Comparison of ENCODE assay signal across 2 cellular contexts in the genomic region with DNA sequence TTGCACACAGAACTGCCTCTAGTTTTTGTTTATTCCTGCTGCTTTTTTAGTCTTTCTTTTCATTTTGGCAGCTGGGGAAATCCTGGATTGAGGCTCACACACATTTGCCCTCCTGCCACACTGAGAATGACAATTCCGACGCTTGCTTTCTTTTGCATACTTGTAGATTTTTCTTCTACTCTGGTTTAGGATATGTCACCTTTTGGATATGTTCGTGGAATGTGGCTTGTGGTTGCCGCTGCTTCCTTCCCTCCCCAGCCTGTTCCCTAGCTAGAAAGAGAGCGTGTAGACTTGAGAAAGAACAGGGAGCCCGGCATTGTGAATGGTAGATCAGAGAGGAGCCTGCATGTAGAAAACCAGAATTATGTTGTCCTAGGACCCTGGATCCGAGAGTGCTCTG.
TF ChIP-seq lines count a peak whose summit lies in the region.

No MANE protein-coding gene starts in this region.

TF ChIP-seq in SK-N-SH, 30 proteins besides CTCF, POLR2A, EP300 and RAD21:
- no peak for TF ChIP-seq GABPA (IDR thresholded peaks at IDR 0.05; ENCODE audit: low read depth)
- no peak for TF ChIP-seq FOXJ3 (CRISPR knock-in tag; IDR thresholded peaks at IDR 0.05)
- no peak for TF ChIP-seq ELF1 (IDR thresholded peaks at IDR 0.05)
- no peak for TF ChIP-seq ZBTB33 (IDR thresholded peaks at IDR 0.05; ENCODE audit: borderline replicate concordance, low read depth)
- no peak for TF ChIP-seq POLR2AphosphoS5 (IDR thresholded peaks at IDR 0.05; ENCODE audit: low read depth, low read length)
- TF ChIP-seq, protein P1, sequence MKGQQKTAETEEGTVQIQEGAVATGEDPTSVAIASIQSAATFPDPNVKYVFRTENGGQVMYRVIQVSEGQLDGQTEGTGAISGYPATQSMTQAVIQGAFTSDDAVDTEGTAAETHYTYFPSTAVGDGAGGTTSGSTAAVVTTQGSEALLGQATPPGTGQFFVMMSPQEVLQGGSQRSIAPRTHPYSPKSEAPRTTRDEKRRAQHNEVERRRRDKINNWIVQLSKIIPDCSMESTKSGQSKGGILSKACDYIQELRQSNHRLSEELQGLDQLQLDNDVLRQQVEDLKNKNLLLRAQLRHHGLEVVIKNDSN (IDR thresholded peaks at IDR 0.05; ENCODE audit: borderline replicate concordance, low read depth): no peak
- no peak for TF ChIP-seq TCF12 (IDR thresholded peaks at IDR 0.05)
- no peak for TF ChIP-seq TEAD4 (IDR thresholded peaks at IDR 0.05; ENCODE audit: borderline replicate concordance, insufficient read depth)
- TF ChIP-seq CHD2 (IDR thresholded peaks at IDR 0.05; ENCODE audit: low read length, partially characterized antibody): no peak
TF ChIP-seq in SK-N-SH: peak in this region for 0.

TF ChIP-seq in HepG2, 621 proteins besides CTCF, POLR2A, EP300 and RAD21:
- TF ChIP-seq HMGA1 (CRISPR knock-in tag; conservative IDR thresholded peaks at IDR 0.05) (no peak), ZIK1 (CRISPR knock-in tag; IDR thresholded peaks at IDR 0.05; ENCODE audit: borderline replicate concordance, low read depth) (no peak)
